1 cellular context compared by ENCODE assay signal in the genomic region with DNA sequence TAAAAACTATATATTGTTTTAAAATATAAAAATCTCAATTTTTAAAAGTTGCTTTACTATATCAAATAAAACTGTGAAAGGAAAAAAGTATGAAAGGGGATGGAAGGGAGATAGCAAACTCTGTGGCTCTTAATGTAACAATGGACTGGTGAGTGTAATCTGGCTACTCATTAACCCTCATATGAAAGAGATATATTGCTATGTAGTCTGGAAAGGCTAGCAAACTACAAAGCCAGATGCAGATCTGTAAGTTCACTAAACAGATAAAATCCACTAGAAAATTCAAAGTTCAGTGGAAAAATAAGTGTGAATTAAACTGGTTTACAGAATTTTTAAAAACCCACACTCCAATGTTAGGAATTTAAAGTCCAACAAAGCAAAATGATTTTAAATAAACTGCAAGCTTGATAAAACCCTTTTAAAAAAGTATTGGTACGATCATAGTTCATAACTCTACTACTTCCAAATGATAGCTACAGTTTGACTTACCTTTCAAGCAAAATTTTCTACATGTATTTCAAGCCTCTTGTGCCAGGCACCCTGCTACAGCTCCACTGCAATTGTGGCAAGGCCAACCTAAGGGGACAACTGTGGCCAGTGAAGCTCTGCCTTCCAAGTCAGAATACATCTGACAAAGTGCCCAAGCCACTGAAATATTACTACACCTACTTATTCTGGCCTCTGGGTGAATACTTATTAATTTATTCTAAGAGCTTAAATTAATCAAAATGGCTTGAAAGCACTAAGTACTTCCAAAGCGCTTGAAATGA.
TF ChIP-seq lines count a peak whose summit lies in the region.

No MANE protein-coding gene starts in this region.

TF ChIP-seq in K562, 482 proteins besides CTCF, POLR2A, EP300 and RAD21 (continued from another document):
- TF ChIP-seq, protein P1, sequence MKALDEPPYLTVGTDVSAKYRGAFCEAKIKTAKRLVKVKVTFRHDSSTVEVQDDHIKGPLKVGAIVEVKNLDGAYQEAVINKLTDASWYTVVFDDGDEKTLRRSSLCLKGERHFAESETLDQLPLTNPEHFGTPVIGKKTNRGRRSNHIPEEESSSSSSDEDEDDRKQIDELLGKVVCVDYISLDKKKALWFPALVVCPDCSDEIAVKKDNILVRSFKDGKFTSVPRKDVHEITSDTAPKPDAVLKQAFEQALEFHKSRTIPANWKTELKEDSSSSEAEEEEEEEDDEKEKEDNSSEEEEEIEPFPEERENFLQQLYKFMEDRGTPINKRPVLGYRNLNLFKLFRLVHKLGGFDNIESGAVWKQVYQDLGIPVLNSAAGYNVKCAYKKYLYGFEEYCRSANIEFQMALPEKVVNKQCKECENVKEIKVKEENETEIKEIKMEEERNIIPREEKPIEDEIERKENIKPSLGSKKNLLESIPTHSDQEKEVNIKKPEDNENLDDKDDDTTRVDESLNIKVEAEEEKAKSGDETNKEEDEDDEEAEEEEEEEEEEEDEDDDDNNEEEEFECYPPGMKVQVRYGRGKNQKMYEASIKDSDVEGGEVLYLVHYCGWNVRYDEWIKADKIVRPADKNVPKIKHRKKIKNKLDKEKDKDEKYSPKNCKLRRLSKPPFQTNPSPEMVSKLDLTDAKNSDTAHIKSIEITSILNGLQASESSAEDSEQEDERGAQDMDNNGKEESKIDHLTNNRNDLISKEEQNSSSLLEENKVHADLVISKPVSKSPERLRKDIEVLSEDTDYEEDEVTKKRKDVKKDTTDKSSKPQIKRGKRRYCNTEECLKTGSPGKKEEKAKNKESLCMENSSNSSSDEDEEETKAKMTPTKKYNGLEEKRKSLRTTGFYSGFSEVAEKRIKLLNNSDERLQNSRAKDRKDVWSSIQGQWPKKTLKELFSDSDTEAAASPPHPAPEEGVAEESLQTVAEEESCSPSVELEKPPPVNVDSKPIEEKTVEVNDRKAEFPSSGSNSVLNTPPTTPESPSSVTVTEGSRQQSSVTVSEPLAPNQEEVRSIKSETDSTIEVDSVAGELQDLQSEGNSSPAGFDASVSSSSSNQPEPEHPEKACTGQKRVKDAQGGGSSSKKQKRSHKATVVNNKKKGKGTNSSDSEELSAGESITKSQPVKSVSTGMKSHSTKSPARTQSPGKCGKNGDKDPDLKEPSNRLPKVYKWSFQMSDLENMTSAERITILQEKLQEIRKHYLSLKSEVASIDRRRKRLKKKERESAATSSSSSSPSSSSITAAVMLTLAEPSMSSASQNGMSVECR (CRISPR knock-in tag; IDR thresholded peaks at IDR 0.05), result no peak
- TF ChIP-seq HEY1 (CRISPR knock-in tag; IDR thresholded peaks at IDR 0.05; ENCODE audit: borderline replicate concordance) (no peak), ZNF408 (CRISPR knock-in tag; IDR thresholded peaks at IDR 0.05; ENCODE audit: low read depth) (no peak), PCBP1 (IDR thresholded peaks at IDR 0.05; ENCODE audit: low read depth, low read length, poor library complexity, severe bottlenecking) (no peak), KAT8 (IDR thresholded peaks at IDR 0.05; ENCODE audit: low read depth) (no peak), ZNF124 (CRISPR knock-in tag; IDR thresholded peaks at IDR 0.05) (no peak), NCOA6 (IDR thresholded peaks at IDR 0.05) (no peak)
TF ChIP-seq in K562: peak in this region for 0.
